13 cellular contexts compared by ENCODE assay signal in genomic region chr10:47008769-47009168, GRCh38.
"Had no signal": no experiment of that assay in that cellular context is flagged by ENCODE, and none has a peak within 500 bp of the region (broad histone marks: within the 10 kb centered on the region; RNA-seq: fewer than 3 reads in every experiment).

No MANE protein-coding gene starts in this region.

- H3K27ac ChIP-seq: tibial nerve had no signal

- H3K4me3 ChIP-seq: lung, tibial nerve had no signal

- H3K36me3 ChIP-seq: tibial nerve had no signal

- DNase-seq: activated CD4-positive, alpha-beta T cell treated with anti-CD3 and anti-CD28 coated beads, Interleukin-2, amount 50 U/mL, for 4 hours; activated gamma-delta T cell; dermis blood vessel endothelial cell; effector memory CD4-positive, alpha-beta T cell; foreskin fibroblast; left colon; nephron progenitor cell; nucleus accumbens; stimulated activated CD4-positive, alpha-beta T cell treated with anti-CD3 and anti-CD28 coated beads, Interleukin-12 subunit alpha, Interleukin-12 subunit beta, amount 100 ng/mL, for 4 hours; stimulated activated CD4-positive, alpha-beta T cell treated with anti-CD3 and anti-CD28 coated beads, Interleukin-1b, Interleukin-23, amount 100 ng/mL, for 48 hours; stimulated activated CD8-positive, alpha-beta memory T cell treated with anti-CD3 and anti-CD28 coated beads, Interleukin-4, amount 100 ng/mL, for 48 hours had no signal

- H3K9me3 ChIP-seq: tibial nerve had no signal

- H3K4me1 ChIP-seq: tibial nerve had no signal

- H3K27me3 ChIP-seq: tibial nerve had no signal
